8 cellular contexts compared by ENCODE assay signal in genomic region chr11:64759722-64760719, GRCh38. TPM values are rescaled to one million over a fixed set of nuclear protein-coding genes. Genes with fewer than 3 reads are reported as not detected.
DNase-seq lines count a peak whose midpoint lies in the region.

Gene PYGM, minus strand, starts transcription at chr11:64759974. Its CDS starts 76 bp downstream, at chr11:64759898.

- peak within 1 kb of the TSS; percentile 68 for H3K27ac ChIP-seq in layer of hippocampus (ENCODE audit: low read depth, low read length)

- DNase-seq in NCI-H2227 (lab: John Stamatoyannopoulos, UW; ENCODE audit: unreplicated experiment) (peak; percentile 27), NCI-H2227 treated with DMSO at 0.1 percent for 48 hours (lab: John Stamatoyannopoulos, UW) (no peak), astrocyte of the hippocampus (ENCODE audit: low read depth, low spot score) (peak; percentile 68), stromal cell of bone marrow (ENCODE audit: low read depth) (peak; percentile 21), NCI-H128 (lab: John Stamatoyannopoulos, UW; ENCODE audit: unreplicated experiment) (no peak), A172 (ENCODE audit: low spot score) (no peak), dermis blood vessel endothelial cell (no peak)

- H3K27me3 ChIP-seq in layer of hippocampus (ENCODE audit: control insufficient read depth, insufficient read depth, low read length), result no peaks in the 10 kb centered on the region

RNA-seq across cellular contexts. Expression of gene PYGM, which starts in this region (rescaled TPM):
- total RNA-seq in A172 (2014; rRNA removed; shearing (Covaris generic)), result 0.12 TPM in 1 of 2 replicates, not detected in the other
- 0.23 and 0.34 TPM in 2 replicates for total RNA-seq in dermis blood vessel endothelial cell

Comparison
In these comparisons a context has a peak if more than half of its experiments do, and no peak if none do; other contexts are left out.
1. DNase-seq: peak in NCI-H2227 (single experiment), astrocyte of the hippocampus (single experiment) and stromal cell of bone marrow (single experiment); none in NCI-H2227 treated with DMSO at 0.1 percent for 48 hours (single experiment), NCI-H128 (single experiment), A172 (single experiment) and dermis blood vessel endothelial cell (single experiment).